In the genomic region with DNA sequence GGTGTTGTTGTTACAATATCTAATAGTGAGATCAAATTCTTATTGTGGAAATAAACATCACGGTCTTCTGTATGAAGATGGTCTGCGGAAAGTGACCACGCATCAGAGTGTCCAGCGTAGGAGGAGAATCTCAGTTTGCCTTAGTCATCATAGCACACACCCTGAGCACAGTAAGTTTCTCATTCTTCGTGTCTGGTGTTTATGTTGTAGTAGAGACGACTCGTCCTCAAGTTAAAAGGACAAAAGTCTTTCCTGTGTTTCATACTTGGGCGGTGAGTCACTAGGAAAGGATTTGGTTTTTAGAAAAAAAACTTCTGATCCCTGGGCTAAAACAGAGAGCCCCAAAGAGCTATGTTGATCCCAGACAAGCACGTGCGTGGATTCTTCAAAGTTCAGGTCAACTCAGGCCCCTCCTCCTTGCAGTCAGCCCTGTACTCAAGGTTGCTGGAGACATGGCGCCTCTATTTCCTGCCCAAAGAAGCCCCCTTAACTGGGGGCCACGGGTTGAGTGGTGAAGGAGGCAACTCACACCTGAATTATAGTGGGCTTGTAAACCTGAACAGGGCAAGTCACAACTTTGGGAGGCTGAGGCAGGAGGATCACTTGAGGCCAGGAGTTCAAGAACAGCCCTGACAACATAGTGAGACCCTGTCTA, we compare ENCODE assay signal across 9 cellular contexts.
DNase-seq lines count a peak whose midpoint lies in the region; ATAC-seq and TF ChIP-seq lines count a peak whose summit lies in the region.
"Had no signal": no experiment of that assay in that cellular context is flagged by ENCODE, and none has a peak within 500 bp of the region (broad histone marks: within the 10 kb centered on the region; RNA-seq: fewer than 3 reads in every experiment).

No MANE protein-coding gene starts in this region.

- H3K27ac Mint-ChIP-seq in glutamatergic neuron (ENCODE audit: unreplicated experiment), result no peak overlapping the region

- H3K4me3 ChIP-seq in heart right ventricle, result no peak overlapping the region
- no peak overlapping the region for H3K4me3 ChIP-seq in skeletal muscle tissue (ENCODE audit: low read length in 3 of 3)

- H3K9me3 ChIP-seq in heart right ventricle, result no peaks in the 10 kb centered on the region
- no peaks in the 10 kb centered on the region for H3K9me3 ChIP-seq in skeletal muscle tissue (ENCODE audit: control insufficient read depth in 3 of 3, low read length in 3 of 3)

- H3K27ac ChIP-seq in heart right ventricle (peak overlapping the region in 8 of 10 donors; percentile 28 to 67 (median 60)), skeletal muscle tissue (ENCODE audit: low read depth, low read length) (peak overlapping the region; percentile 55)

- H3K27me3 ChIP-seq in heart right ventricle, result no peaks in the 10 kb centered on the region
- H3K27me3 ChIP-seq in skeletal muscle tissue (ENCODE audit: control insufficient read depth in 3 of 3, insufficient read depth in 3 of 3, low read length in 3 of 3), result no peaks in the 10 kb centered on the region

- H3K4me1 Mint-ChIP-seq in glutamatergic neuron (ENCODE audit: low read depth, unreplicated experiment), result peaks cover 17% of the 10 kb centered on the region

- intact Hi-C loops in heart right ventricle (cut with DNase I), result no loop called here

- H3K4me3 Mint-ChIP-seq in glutamatergic neuron (ENCODE audit: unreplicated experiment), result no peak overlapping the region

- H3K4me1 ChIP-seq in heart right ventricle (peaks cover 9 to 62% (median 31%) of the 10 kb centered on the region in 9 donors), skeletal muscle tissue (ENCODE audit: control insufficient read depth in 3 of 3, insufficient read depth in 3 of 3, low read length in 3 of 3) (peaks cover 28 to 36% (median 30%) of the 10 kb centered on the region in 3 donors)

- H3K36me3 ChIP-seq in heart right ventricle, result no peaks in the 10 kb centered on the region
- peaks cover 0 to 4% (median 2%) of the 10 kb centered on the region in 3 donors for H3K36me3 ChIP-seq in skeletal muscle tissue (ENCODE audit: control insufficient read depth in 3 of 3, insufficient read depth in 3 of 3, low read length in 3 of 3)

- H3K9me3 Mint-ChIP-seq in glutamatergic neuron (ENCODE audit: unreplicated experiment), result no peaks in the 10 kb centered on the region

- no peaks in the 10 kb centered on the region for H3K36me3 Mint-ChIP-seq in glutamatergic neuron (ENCODE audit: unreplicated experiment)

- peak in 7 of 8 donors; percentile 40 to 82 (median 69) for ATAC-seq in heart right ventricle
- no peak for ATAC-seq in GM21723 (IDR thresholded peaks at IDR 0.05; ENCODE audit: unreplicated experiment)

- TF ChIP-seq CTCF in heart right ventricle (IDR thresholded peaks at IDR 0.05) (no peak), glutamatergic neuron (IDR thresholded peaks at IDR 0.05; ENCODE audit: partially characterized antibody, unreplicated experiment) (no peak)

- no peaks in the 10 kb centered on the region for H3K27me3 Mint-ChIP-seq in glutamatergic neuron (ENCODE audit: unreplicated experiment)

- no peak overlapping the region for H3K9ac ChIP-seq in skeletal muscle tissue (ENCODE audit: low read depth in 1 of 3, low read length in 3 of 3)

- DNase-seq in HK-2 (ENCODE audit: unreplicated experiment) (peak; percentile 57), T1000 (lab: John Stamatoyannopoulos, UW) (peak; percentile 8), heart right ventricle (no peak), glutamatergic neuron (no peak), NCI-H510A (lab: John Stamatoyannopoulos, UW) (no peak), NCI-H2227 (lab: John Stamatoyannopoulos, UW; ENCODE audit: unreplicated experiment) (no peak)
- DNase-seq: stimulated activated CD4-positive, alpha-beta T cell treated with anti-CD3 and anti-CD28 coated beads, Interleukin-4, amount 100 ng/mL, for 24 hours had no signal

- WGBS in heart right ventricle, 2 donors, result 63 to 76% methylated on average over 12 of the region's 12 CpGs

Comparison
In these comparisons a context has a peak if more than half of its experiments do, and no peak if none do; other contexts are left out.
1. DNase-seq: peak in HK-2 (single experiment) and T1000 (single experiment); none in heart right ventricle (0 of 2), glutamatergic neuron (single experiment), NCI-H510A (single experiment) and NCI-H2227 (single experiment).